In genomic region chr14:49853572-49854375, GRCh38 we compare ENCODE assay signal across 8 cellular contexts. TPM values are rescaled to one million over a fixed set of nuclear protein-coding genes. Genes with fewer than 3 reads are reported as not detected.
DNase-seq lines count a peak whose midpoint lies in the region; ATAC-seq lines count a peak whose summit lies in the region.

No MANE protein-coding gene starts in this region.

- peak; percentile 79 for DNase-seq in DMS79 treated with DMSO at 0.1 percent for 48 hours (lab: John Stamatoyannopoulos, UW)
- peak; percentile 91 for DNase-seq in NCI-H82 (lab: John Stamatoyannopoulos, UW)
- DNase-seq in activated CD8-positive, alpha-beta T cell treated with anti-CD3 and anti-CD28 coated beads, Interleukin-2, amount 10 ng/mL, durations not matched to agents 7 days and 5 days, result peak; percentile 83
- DNase-seq in effector memory CD8-positive, alpha-beta T cell, result peak; percentile 64 to 69 (median 64)
- DNase-seq in midbrain (lab: John Stamatoyannopoulos, UW), result peak; percentile 73
- DNase-seq in stimulated activated CD8-positive, alpha-beta memory T cell treated with anti-CD3 and anti-CD28 coated beads, Interleukin-15, amount 100 ng/mL, for 1 hour (ENCODE audit: low read depth), result peak; percentile 38
- DNase-seq in mesenteric fat pad (ENCODE audit: low spot score), result no peak

- POLR2A ChIA-PET in activated CD8-positive, alpha-beta T cell treated with anti-CD3 and anti-CD28 coated beads, Interleukin-2, amount 10 ng/mL, durations not matched to agents 7 days and 5 days (lab: Charles Lee), result interaction anchor here (0.7 to 3.6 kb wide), 5 partner anchors 10 to 208 kb away, joined by 4 to 102 read pairs (median 10); partner anchors contain the start of gene KLHDC2

- H3K4me1 Mint-ChIP-seq in activated CD8-positive, alpha-beta T cell treated with anti-CD3 and anti-CD28 coated beads, Interleukin-2, amount 10 ng/mL, durations not matched to agents 7 days and 5 days (ENCODE audit: low read depth), result peaks cover 48% of the 10 kb centered on the region
- H3K4me1 Mint-ChIP-seq in effector memory CD8-positive, alpha-beta T cell (ENCODE audit: low read depth in 2 of 2), result peaks cover 20 to 49% of the 10 kb centered on the region in 2 donors

- CTCF ChIA-PET in activated CD8-positive, alpha-beta T cell treated with anti-CD3 and anti-CD28 coated beads, Interleukin-2, amount 10 ng/mL, durations not matched to agents 7 days and 5 days (lab: Charles Lee), result interaction anchor here (0.6 to 4.9 kb wide), 23 partner anchors 11 to 969 kb away, joined by 3 to 227 read pairs (median 6); partner anchors contain the start of genes DNAAF2, KLHDC2 and VCPKMT

- peak overlapping the region; percentile 98 for H3K27ac Mint-ChIP-seq in activated CD8-positive, alpha-beta T cell treated with anti-CD3 and anti-CD28 coated beads, Interleukin-2, amount 10 ng/mL, durations not matched to agents 7 days and 5 days
- peak overlapping the region; percentile 98 for H3K27ac Mint-ChIP-seq in effector memory CD8-positive, alpha-beta T cell

- peaks cover 33% of the 10 kb centered on the region for H3K36me3 Mint-ChIP-seq in activated CD8-positive, alpha-beta T cell treated with anti-CD3 and anti-CD28 coated beads, Interleukin-2, amount 10 ng/mL, durations not matched to agents 7 days and 5 days (ENCODE audit: low read depth)
- H3K36me3 Mint-ChIP-seq in effector memory CD8-positive, alpha-beta T cell (ENCODE audit: insufficient read depth), result peaks cover 20% of the 10 kb centered on the region

- no peaks in the 10 kb centered on the region for H3K9me3 Mint-ChIP-seq in activated CD8-positive, alpha-beta T cell treated with anti-CD3 and anti-CD28 coated beads, Interleukin-2, amount 10 ng/mL, durations not matched to agents 7 days and 5 days (ENCODE audit: insufficient read depth)
- no peaks in the 10 kb centered on the region for H3K9me3 Mint-ChIP-seq in effector memory CD8-positive, alpha-beta T cell

- ATAC-seq in HG03025 (IDR thresholded peaks at IDR 0.05; ENCODE audit: low FRiP score, unreplicated experiment), result peak; percentile 42
- peak; percentile 62 for ATAC-seq in activated CD8-positive, alpha-beta T cell treated with anti-CD3 and anti-CD28 coated beads, Interleukin-2, amount 10 ng/mL, durations not matched to agents 7 days and 5 days
- ATAC-seq in effector memory CD8-positive, alpha-beta T cell (replicated peaks), result peak; percentile 74

- H3K4me3 Mint-ChIP-seq in activated CD8-positive, alpha-beta T cell treated with anti-CD3 and anti-CD28 coated beads, Interleukin-2, amount 10 ng/mL, durations not matched to agents 7 days and 5 days, result peak overlapping the region; percentile 97
- peak overlapping the region; percentile 99 to 100 for H3K4me3 Mint-ChIP-seq in effector memory CD8-positive, alpha-beta T cell

- H3K27me3 Mint-ChIP-seq in activated CD8-positive, alpha-beta T cell treated with anti-CD3 and anti-CD28 coated beads, Interleukin-2, amount 10 ng/mL, durations not matched to agents 7 days and 5 days (ENCODE audit: low read depth), result no peaks in the 10 kb centered on the region
- H3K27me3 Mint-ChIP-seq in effector memory CD8-positive, alpha-beta T cell, result no peaks in the 10 kb centered on the region

RNA-seq across cellular contexts. Expression of gene NEMF, which starts 1.2 kb away (rescaled TPM):
- total RNA-seq in activated CD8-positive, alpha-beta T cell treated with anti-CD3 and anti-CD28 coated beads, Interleukin-2, amount 10 ng/mL, durations not matched to agents 7 days and 5 days, result 10 to 100 TPM; 75.6 to 78.9 TPM
- 72.0 TPM for total RNA-seq in mesenteric fat pad

RNA-seq across cellular contexts. Expression of gene ARF6, which starts 39.1 kb away (rescaled TPM):
- 100 to 1,000 TPM; 183 to 193 TPM for total RNA-seq in activated CD8-positive, alpha-beta T cell treated with anti-CD3 and anti-CD28 coated beads, Interleukin-2, amount 10 ng/mL, durations not matched to agents 7 days and 5 days
- 61.5 TPM for total RNA-seq in mesenteric fat pad
